13 cellular contexts compared by ENCODE assay signal in genomic region chr7:152661479-152661878, GRCh38.
"Had no signal": no experiment of that assay in that cellular context is flagged by ENCODE, and none has a peak within 500 bp of the region (broad histone marks: within the 10 kb centered on the region; RNA-seq: fewer than 3 reads in every experiment).

No MANE protein-coding gene starts in this region.

- H3K9me3 ChIP-seq: body of pancreas, SJCRH30, upper lobe of left lung had no signal

- H3K36me3 ChIP-seq: upper lobe of left lung had no signal

- H3K27ac Mint-ChIP-seq: naive B cell; stimulated activated effector memory CD8-positive, alpha-beta T cell treated with anti-CD3 and anti-CD28 coated beads, Interleukin-12 subunit alpha, Interleukin-12 subunit beta, amount 100 ng/mL, for 72 hours had no signal

- H3K4me1 Mint-ChIP-seq: naive B cell; stimulated activated effector memory CD8-positive, alpha-beta T cell treated with anti-CD3 and anti-CD28 coated beads, Interleukin-12 subunit alpha, Interleukin-12 subunit beta, amount 100 ng/mL, for 72 hours had no signal

- H3K4me3 ChIP-seq: body of pancreas, dorsolateral prefrontal cortex, hepatocyte, SJCRH30, upper lobe of left lung had no signal

- H3K4me1 ChIP-seq: body of pancreas, SJCRH30 had no signal

- H3K9me3 Mint-ChIP-seq: naive B cell; stimulated activated effector memory CD8-positive, alpha-beta T cell treated with anti-CD3 and anti-CD28 coated beads, Interleukin-12 subunit alpha, Interleukin-12 subunit beta, amount 100 ng/mL, for 72 hours had no signal

- H3K27ac ChIP-seq: body of pancreas, dorsolateral prefrontal cortex, hepatocyte, SJCRH30, upper lobe of left lung, VCaP had no signal

- ATAC-seq: body of pancreas; stimulated activated effector memory CD8-positive, alpha-beta T cell treated with anti-CD3 and anti-CD28 coated beads, Interleukin-12 subunit alpha, Interleukin-12 subunit beta, amount 100 ng/mL, for 72 hours had no signal

- H3K27me3 ChIP-seq: body of pancreas, dorsolateral prefrontal cortex, hepatocyte, SJCRH30, upper lobe of left lung had no signal

- DNase-seq: activated CD4-positive, alpha-beta T cell treated with anti-CD3 and anti-CD28 coated beads for 4 hours; activated naive CD4-positive, alpha-beta T cell treated with anti-CD3 and anti-CD28 coated beads, Interleukin-2, amount 50 U/mL, for 16 hours; activated T-cell treated with anti-CD3 and anti-CD28 coated beads for 4 hours; body of pancreas; dorsolateral prefrontal cortex; naive B cell; SJCRH30; substantia nigra; T1000; upper lobe of left lung had no signal

- H3K4me3 Mint-ChIP-seq: naive B cell; stimulated activated effector memory CD8-positive, alpha-beta T cell treated with anti-CD3 and anti-CD28 coated beads, Interleukin-12 subunit alpha, Interleukin-12 subunit beta, amount 100 ng/mL, for 72 hours had no signal

- H3K27me3 Mint-ChIP-seq: naive B cell had no signal

- H3K36me3 Mint-ChIP-seq: naive B cell had no signal
